1 cellular context compared by ENCODE assay signal in genomic region chr6:27374824-27375612, GRCh38.
TF ChIP-seq lines count a peak whose summit lies in the region.

No MANE protein-coding gene starts in this region.

TF ChIP-seq in K562, 482 proteins besides CTCF, POLR2A, EP300 and RAD21 (continued from another document and continues in another):
- TF ChIP-seq GMEB1 (CRISPR knock-in tag; IDR thresholded peaks at IDR 0.05), result no peak
- TF ChIP-seq PTTG1 (tag; IDR thresholded peaks at IDR 0.05; ENCODE audit: low read depth), result no peak
- TF ChIP-seq YBX1 (IDR thresholded peaks at IDR 0.05), result no peak
- TF ChIP-seq PATZ1 (CRISPR knock-in tag; IDR thresholded peaks at IDR 0.05; ENCODE audit: borderline replicate concordance), result no peak
- no peak for TF ChIP-seq NEUROD1 (IDR thresholded peaks at IDR 0.05; ENCODE audit: borderline replicate concordance, low read depth, low read length, partially characterized antibody)
- no peak for TF ChIP-seq TCF7L2 (IDR thresholded peaks at IDR 0.05; ENCODE audit: low read depth, low read length)
- TF ChIP-seq ZEB2 (IDR thresholded peaks at IDR 0.05), result peak; percentile 94
- TF ChIP-seq ZNF740 (CRISPR knock-in tag; IDR thresholded peaks at IDR 0.05), result no peak
- no peak for TF ChIP-seq ZNF740 (tag; IDR thresholded peaks at IDR 0.05)
- peak; percentile 35 for TF ChIP-seq TAF1 (IDR thresholded peaks at IDR 0.05; ENCODE audit: control insufficient read depth, extremely low read depth, insufficient read depth, low read length, severe bottlenecking)
- no peak for TF ChIP-seq ZNF354B (CRISPR knock-in tag; IDR thresholded peaks at IDR 0.05)
- TF ChIP-seq NELFE (IDR thresholded peaks at IDR 0.05; ENCODE audit: insufficient read depth, insufficient read length), result no peak
- TF ChIP-seq U2AF1 (optimal IDR thresholded peaks at IDR 0.05; ENCODE audit: low read depth, low read length), result no peak
- TF ChIP-seq LARP7 (IDR thresholded peaks at IDR 0.05), result no peak
- TF ChIP-seq RAD51 (IDR thresholded peaks at IDR 0.05; ENCODE audit: borderline replicate concordance, low read depth), result no peak
- TF ChIP-seq GATA2 (CRISPR knock-in tag; IDR thresholded peaks at IDR 0.05), result no peak
- TF ChIP-seq TCFL5 (CRISPR knock-in tag; conservative IDR thresholded peaks at IDR 0.05), result no peak
- TF ChIP-seq HES1 (IDR thresholded peaks at IDR 0.05; ENCODE audit: low read depth), result no peak
- TF ChIP-seq CREB1 (IDR thresholded peaks at IDR 0.05), result no peak; the same call in 1 of the 2 replicates
- TF ChIP-seq CREB1 (CRISPR knock-in tag; IDR thresholded peaks at IDR 0.05), result peak; percentile 6; the same call in 1 of the 2 replicates
- TF ChIP-seq, protein P1, sequence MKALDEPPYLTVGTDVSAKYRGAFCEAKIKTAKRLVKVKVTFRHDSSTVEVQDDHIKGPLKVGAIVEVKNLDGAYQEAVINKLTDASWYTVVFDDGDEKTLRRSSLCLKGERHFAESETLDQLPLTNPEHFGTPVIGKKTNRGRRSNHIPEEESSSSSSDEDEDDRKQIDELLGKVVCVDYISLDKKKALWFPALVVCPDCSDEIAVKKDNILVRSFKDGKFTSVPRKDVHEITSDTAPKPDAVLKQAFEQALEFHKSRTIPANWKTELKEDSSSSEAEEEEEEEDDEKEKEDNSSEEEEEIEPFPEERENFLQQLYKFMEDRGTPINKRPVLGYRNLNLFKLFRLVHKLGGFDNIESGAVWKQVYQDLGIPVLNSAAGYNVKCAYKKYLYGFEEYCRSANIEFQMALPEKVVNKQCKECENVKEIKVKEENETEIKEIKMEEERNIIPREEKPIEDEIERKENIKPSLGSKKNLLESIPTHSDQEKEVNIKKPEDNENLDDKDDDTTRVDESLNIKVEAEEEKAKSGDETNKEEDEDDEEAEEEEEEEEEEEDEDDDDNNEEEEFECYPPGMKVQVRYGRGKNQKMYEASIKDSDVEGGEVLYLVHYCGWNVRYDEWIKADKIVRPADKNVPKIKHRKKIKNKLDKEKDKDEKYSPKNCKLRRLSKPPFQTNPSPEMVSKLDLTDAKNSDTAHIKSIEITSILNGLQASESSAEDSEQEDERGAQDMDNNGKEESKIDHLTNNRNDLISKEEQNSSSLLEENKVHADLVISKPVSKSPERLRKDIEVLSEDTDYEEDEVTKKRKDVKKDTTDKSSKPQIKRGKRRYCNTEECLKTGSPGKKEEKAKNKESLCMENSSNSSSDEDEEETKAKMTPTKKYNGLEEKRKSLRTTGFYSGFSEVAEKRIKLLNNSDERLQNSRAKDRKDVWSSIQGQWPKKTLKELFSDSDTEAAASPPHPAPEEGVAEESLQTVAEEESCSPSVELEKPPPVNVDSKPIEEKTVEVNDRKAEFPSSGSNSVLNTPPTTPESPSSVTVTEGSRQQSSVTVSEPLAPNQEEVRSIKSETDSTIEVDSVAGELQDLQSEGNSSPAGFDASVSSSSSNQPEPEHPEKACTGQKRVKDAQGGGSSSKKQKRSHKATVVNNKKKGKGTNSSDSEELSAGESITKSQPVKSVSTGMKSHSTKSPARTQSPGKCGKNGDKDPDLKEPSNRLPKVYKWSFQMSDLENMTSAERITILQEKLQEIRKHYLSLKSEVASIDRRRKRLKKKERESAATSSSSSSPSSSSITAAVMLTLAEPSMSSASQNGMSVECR (CRISPR knock-in tag; IDR thresholded peaks at IDR 0.05), result peak; percentile 47
- TF ChIP-seq ZBED1 (IDR thresholded peaks at IDR 0.05), result no peak
- TF ChIP-seq, protein P2, sequence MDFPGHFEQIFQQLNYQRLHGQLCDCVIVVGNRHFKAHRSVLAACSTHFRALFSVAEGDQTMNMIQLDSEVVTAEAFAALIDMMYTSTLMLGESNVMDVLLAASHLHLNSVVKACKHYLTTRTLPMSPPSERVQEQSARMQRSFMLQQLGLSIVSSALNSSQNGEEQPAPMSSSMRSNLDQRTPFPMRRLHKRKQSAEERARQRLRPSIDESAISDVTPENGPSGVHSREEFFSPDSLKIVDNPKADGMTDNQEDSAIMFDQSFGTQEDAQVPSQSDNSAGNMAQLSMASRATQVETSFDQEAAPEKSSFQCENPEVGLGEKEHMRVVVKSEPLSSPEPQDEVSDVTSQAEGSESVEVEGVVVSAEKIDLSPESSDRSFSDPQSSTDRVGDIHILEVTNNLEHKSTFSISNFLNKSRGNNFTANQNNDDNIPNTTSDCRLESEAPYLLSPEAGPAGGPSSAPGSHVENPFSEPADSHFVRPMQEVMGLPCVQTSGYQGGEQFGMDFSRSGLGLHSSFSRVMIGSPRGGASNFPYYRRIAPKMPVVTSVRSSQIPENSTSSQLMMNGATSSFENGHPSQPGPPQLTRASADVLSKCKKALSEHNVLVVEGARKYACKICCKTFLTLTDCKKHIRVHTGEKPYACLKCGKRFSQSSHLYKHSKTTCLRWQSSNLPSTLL (IDR thresholded peaks at IDR 0.05), result no peak
- peak; percentile 91 for TF ChIP-seq LCOR (CRISPR knock-in tag; IDR thresholded peaks at IDR 0.05)
- no peak for TF ChIP-seq ARID3B (CRISPR knock-in tag; IDR thresholded peaks at IDR 0.05; ENCODE audit: borderline replicate concordance)
- TF ChIP-seq HDAC1 (IDR thresholded peaks at IDR 0.05), result peak in 1 of 2 experiments; percentile 49; a peak in 1 of 4 replicates
- TF ChIP-seq HDAC2 (IDR thresholded peaks at IDR 0.05), result 0 out of 2 replicates have a peak, but pooled peaks have one; percentile 42
- no peak for TF ChIP-seq ZNF696 (CRISPR knock-in tag; conservative IDR thresholded peaks at IDR 0.05)
- TF ChIP-seq, protein P3, sequence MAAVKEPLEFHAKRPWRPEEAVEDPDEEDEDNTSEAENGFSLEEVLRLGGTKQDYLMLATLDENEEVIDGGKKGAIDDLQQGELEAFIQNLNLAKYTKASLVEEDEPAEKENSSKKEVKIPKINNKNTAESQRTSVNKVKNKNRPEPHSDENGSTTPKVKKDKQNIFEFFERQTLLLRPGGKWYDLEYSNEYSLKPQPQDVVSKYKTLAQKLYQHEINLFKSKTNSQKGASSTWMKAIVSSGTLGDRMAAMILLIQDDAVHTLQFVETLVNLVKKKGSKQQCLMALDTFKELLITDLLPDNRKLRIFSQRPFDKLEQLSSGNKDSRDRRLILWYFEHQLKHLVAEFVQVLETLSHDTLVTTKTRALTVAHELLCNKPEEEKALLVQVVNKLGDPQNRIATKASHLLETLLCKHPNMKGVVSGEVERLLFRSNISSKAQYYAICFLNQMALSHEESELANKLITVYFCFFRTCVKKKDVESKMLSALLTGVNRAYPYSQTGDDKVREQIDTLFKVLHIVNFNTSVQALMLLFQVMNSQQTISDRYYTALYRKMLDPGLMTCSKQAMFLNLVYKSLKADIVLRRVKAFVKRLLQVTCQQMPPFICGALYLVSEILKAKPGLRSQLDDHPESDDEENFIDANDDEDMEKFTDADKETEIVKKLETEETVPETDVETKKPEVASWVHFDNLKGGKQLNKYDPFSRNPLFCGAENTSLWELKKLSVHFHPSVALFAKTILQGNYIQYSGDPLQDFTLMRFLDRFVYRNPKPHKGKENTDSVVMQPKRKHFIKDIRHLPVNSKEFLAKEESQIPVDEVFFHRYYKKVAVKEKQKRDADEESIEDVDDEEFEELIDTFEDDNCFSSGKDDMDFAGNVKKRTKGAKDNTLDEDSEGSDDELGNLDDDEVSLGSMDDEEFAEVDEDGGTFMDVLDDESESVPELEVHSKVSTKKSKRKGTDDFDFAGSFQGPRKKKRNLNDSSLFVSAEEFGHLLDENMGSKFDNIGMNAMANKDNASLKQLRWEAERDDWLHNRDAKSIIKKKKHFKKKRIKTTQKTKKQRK (IDR thresholded peaks at IDR 0.05; ENCODE audit: borderline replicate concordance, low read depth, low read length), result no peak
- TF ChIP-seq CBFB (CRISPR knock-in tag; IDR thresholded peaks at IDR 0.05), result peak; percentile 32; the same call in 1 of the 2 replicates
- no peak for TF ChIP-seq PHB2 (IDR thresholded peaks at IDR 0.05; ENCODE audit: low read depth)
- TF ChIP-seq SLC30A9 (CRISPR knock-in tag; IDR thresholded peaks at IDR 0.05), result no peak
- 0 out of 2 replicates have a peak, but pooled peaks have one; percentile 7 for TF ChIP-seq PYGO2 (tag; IDR thresholded peaks at IDR 0.05)
- no peak; the same call in 1 of the 2 replicates for TF ChIP-seq ZNF766 (CRISPR knock-in tag; conservative IDR thresholded peaks at IDR 0.05)
- TF ChIP-seq ZFPM2 (CRISPR knock-in tag; IDR thresholded peaks at IDR 0.05), result no peak
- TF ChIP-seq ZNF707 (CRISPR knock-in tag; conservative IDR thresholded peaks at IDR 0.05), result no peak
- no peak for TF ChIP-seq TGIF2 (CRISPR knock-in tag; IDR thresholded peaks at IDR 0.05)
- TF ChIP-seq MAFK (IDR thresholded peaks at IDR 0.05; ENCODE audit: low read length), result no peak
- TF ChIP-seq, protein P4, sequence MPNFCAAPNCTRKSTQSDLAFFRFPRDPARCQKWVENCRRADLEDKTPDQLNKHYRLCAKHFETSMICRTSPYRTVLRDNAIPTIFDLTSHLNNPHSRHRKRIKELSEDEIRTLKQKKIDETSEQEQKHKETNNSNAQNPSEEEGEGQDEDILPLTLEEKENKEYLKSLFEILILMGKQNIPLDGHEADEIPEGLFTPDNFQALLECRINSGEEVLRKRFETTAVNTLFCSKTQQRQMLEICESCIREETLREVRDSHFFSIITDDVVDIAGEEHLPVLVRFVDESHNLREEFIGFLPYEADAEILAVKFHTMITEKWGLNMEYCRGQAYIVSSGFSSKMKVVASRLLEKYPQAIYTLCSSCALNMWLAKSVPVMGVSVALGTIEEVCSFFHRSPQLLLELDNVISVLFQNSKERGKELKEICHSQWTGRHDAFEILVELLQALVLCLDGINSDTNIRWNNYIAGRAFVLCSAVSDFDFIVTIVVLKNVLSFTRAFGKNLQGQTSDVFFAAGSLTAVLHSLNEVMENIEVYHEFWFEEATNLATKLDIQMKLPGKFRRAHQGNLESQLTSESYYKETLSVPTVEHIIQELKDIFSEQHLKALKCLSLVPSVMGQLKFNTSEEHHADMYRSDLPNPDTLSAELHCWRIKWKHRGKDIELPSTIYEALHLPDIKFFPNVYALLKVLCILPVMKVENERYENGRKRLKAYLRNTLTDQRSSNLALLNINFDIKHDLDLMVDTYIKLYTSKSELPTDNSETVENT (CRISPR knock-in tag; IDR thresholded peaks at IDR 0.05), result no peak
- TF ChIP-seq KAT8 (IDR thresholded peaks at IDR 0.05; ENCODE audit: low read depth), result no peak
- TF ChIP-seq, protein P5, sequence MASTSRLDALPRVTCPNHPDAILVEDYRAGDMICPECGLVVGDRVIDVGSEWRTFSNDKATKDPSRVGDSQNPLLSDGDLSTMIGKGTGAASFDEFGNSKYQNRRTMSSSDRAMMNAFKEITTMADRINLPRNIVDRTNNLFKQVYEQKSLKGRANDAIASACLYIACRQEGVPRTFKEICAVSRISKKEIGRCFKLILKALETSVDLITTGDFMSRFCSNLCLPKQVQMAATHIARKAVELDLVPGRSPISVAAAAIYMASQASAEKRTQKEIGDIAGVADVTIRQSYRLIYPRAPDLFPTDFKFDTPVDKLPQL (IDR thresholded peaks at IDR 0.05; ENCODE audit: extremely low read depth, insufficient read length), result no peak
- TF ChIP-seq MAFF (IDR thresholded peaks at IDR 0.05; ENCODE audit: low read length), result no peak
